22 cellular contexts compared by ENCODE assay signal in genomic region chr2:34549710-34550345, GRCh38.
A peak's percentile ranks its signal among the peaks of the same experiment; 100 is the strongest.
DNase-seq lines count a peak whose midpoint lies in the region; ATAC-seq, FAIRE-seq and TF ChIP-seq lines count a peak whose summit lies in the region.
"Had no signal": no experiment of that assay in that cellular context is flagged by ENCODE, and none has a peak within 500 bp of the region (broad histone marks: within the 10 kb centered on the region; RNA-seq: fewer than 3 reads in every experiment).

No MANE protein-coding gene starts in this region.

- H3K23me2 ChIP-seq in H1 (ENCODE audit: low read depth, low read length) = no peaks in the 10 kb centered on the region

- peak overlapping the region; percentile 69 for H3K4ac ChIP-seq in H1 (replicated peaks; ENCODE audit: insufficient read length, low read depth, low read length)

- H4K20me1 ChIP-seq in H1 (replicated peaks in 1 of 2; ENCODE audit: control insufficient read depth in 1 of 2, insufficient read depth in 2 of 2, low read length in 2 of 2) = no peaks in the 10 kb centered on the region

- no peak overlapping the region for H3K27ac ChIP-seq in RWPE1
- H3K27ac ChIP-seq in H1 (ENCODE audit: low read depth, low read length) = no peak overlapping the region
- peak overlapping the region; percentile 44 for H3K27ac ChIP-seq in foreskin keratinocyte
- H3K27ac ChIP-seq: C4-2B, GM23248 had no signal

- no peaks in the 10 kb centered on the region for H3K4me1 ChIP-seq in H1 (replicated peaks in 1 of 4; ENCODE audit: control insufficient read depth in 3 of 4, insufficient read depth in 4 of 4, low read length in 3 of 4)
- peaks cover 23% of the 10 kb centered on the region for H3K4me1 ChIP-seq in foreskin keratinocyte
- H3K4me1 ChIP-seq: Caco-2 had no signal

- H3K4me3 ChIP-seq in H1 (ENCODE audit: extremely low read depth in 1 of 4, insufficient read depth in 2 of 4, low read depth in 3 of 4, low read length in 4 of 4) = no peak overlapping the region
- H3K4me3 ChIP-seq: GM23248, K562 had no signal

- DNase-seq in HPDE6-E6E7 (ENCODE audit: extremely low spot score) (peak; percentile 53), RWPE1 (ENCODE audit: low spot score) (peak; percentile 67), H1 (ENCODE audit: low read depth in 1 of 2, low spot score in 2 of 2) (no peak), foreskin keratinocyte (peak; percentile 89 to 96)
- DNase-seq: AML-193; Caco-2; CD4-positive, alpha-beta T cell; GDM1; GM23248; HFFc6; IMR-90 had no signal

- no peak overlapping the region for H3K4me2 ChIP-seq in H1 (ENCODE audit: insufficient read depth in 1 of 2, low read depth in 2 of 2, low read length in 2 of 2)

- H2BK12ac ChIP-seq in H1 (ENCODE audit: low read depth, low read length) = no peak overlapping the region

- no peak overlapping the region for H3K18ac ChIP-seq in H1 (ENCODE audit: extremely low read depth, low read length)

- no peak overlapping the region for H3K23ac ChIP-seq in H1 (ENCODE audit: insufficient read length)

- no peaks in the 10 kb centered on the region for H3K36me3 ChIP-seq in H1 (ENCODE audit: control insufficient read depth in 2 of 4, insufficient read depth in 4 of 4, low read length in 3 of 4)

- H3K27me3 ChIP-seq in H1 (replicated peaks in 1 of 4; ENCODE audit: control insufficient read depth in 3 of 4, extremely low read depth in 1 of 4, insufficient read depth in 3 of 4, low read length in 3 of 4) (no peaks in the 10 kb centered on the region), foreskin keratinocyte (no peaks in the 10 kb centered on the region)

- no peak overlapping the region for H3K14ac ChIP-seq in H1 (ENCODE audit: insufficient read length)

- H3K56ac ChIP-seq in H1 (replicated peaks; ENCODE audit: insufficient read length, low read depth, low read length) = no peak overlapping the region

- no peak overlapping the region for H2BK120ac ChIP-seq in H1 (replicated peaks; ENCODE audit: low read depth, low read length)

- no peaks in the 10 kb centered on the region for H3K79me1 ChIP-seq in H1 (ENCODE audit: low read depth, low read length)

- H2BK20ac ChIP-seq in H1 (ENCODE audit: low read length) = no peak overlapping the region

- no peak for TF ChIP-seq RAD21 in H1 (IDR thresholded peaks at IDR 0.05 in 1 of 2, conservative IDR thresholded peaks at IDR 0.05 in 1 of 2; ENCODE audit: low read depth in 2 of 2, low read length in 2 of 2)

- ATAC-seq in foreskin keratinocyte = peak; percentile 98
- ATAC-seq in GM19463 (IDR thresholded peaks at IDR 0.05; ENCODE audit: unreplicated experiment) = no peak
- no peak for ATAC-seq in HG03175 (IDR thresholded peaks at IDR 0.05; ENCODE audit: unreplicated experiment)
- ATAC-seq in HG02973 (IDR thresholded peaks at IDR 0.05; ENCODE audit: unreplicated experiment) = no peak
- ATAC-seq in GM21360 (IDR thresholded peaks at IDR 0.05; ENCODE audit: unreplicated experiment) = no peak
- ATAC-seq: HCT116, K562 had no signal

- TF ChIP-seq POLR2A in H1 (IDR thresholded peaks at IDR 0.05; ENCODE audit: control extremely low read depth in 1 of 2, low read depth in 2 of 2, low read length in 2 of 2) = no peak

- no peak overlapping the region for H2BK5ac ChIP-seq in H1 (ENCODE audit: low read depth, low read length)

- WGBS in H1 (ENCODE audit: extremely low coverage in 1 of 2, insufficient coverage in 1 of 2, insufficient read length in 1 of 2, insufficient replicate concordance in 2 of 2, low coverage in 1 of 2, low lambda C conversion rate in 2 of 2, missing lambda C conversion rate in 1 of 2), 2 experiments = 97% methylated on average over 3 of the region's 3 CpGs; no CpG with 5 or more reads in 1 of the 2 experiments

- no peak overlapping the region for H2AK5ac ChIP-seq in H1 (ENCODE audit: low read depth, low read length)

- H4K5ac ChIP-seq in H1 (ENCODE audit: insufficient read length, low read depth, low read length) = no peak overlapping the region

- no peak overlapping the region for H3K9ac ChIP-seq in H1 (replicated peaks in 1 of 4; ENCODE audit: extremely low read depth in 1 of 4, low read depth in 3 of 4, low read length in 3 of 4)
- H3K9ac ChIP-seq: GM23248 had no signal

- no peak for FAIRE-seq in H1 (lab: Jason Lieb, UNC)
- FAIRE-seq: D721Med, GM12892, GM18507, H54, K562 had no signal

- POLR2A ChIA-PET in RWPE1 (lab: Yijun Ruan, JAX; ENCODE audit: low non-redundant PET) = no interaction called here
- POLR2A ChIA-PET in H1 (lab: Charles Lee; ENCODE audit: partially characterized antibody) = no interaction called here

- no peak for TF ChIP-seq EP300 in H1 (IDR thresholded peaks at IDR 0.05; ENCODE audit: borderline replicate concordance in 1 of 2, low read depth in 2 of 2, low read length in 2 of 2)

- H4K8ac ChIP-seq in H1 (ENCODE audit: extremely low read depth, insufficient read depth, low read length) = no peak overlapping the region

- H4K91ac ChIP-seq in H1 (replicated peaks; ENCODE audit: insufficient read length, low read length) = no peak overlapping the region

- CTCF ChIA-PET in RWPE1 (lab: Yijun Ruan, JAX) (no interaction called here), H1 (lab: Charles Lee; ENCODE audit: partially characterized antibody) (no interaction called here)

- no peak for TF ChIP-seq CTCF in RWPE1 (conservative IDR thresholded peaks at IDR 0.05; ENCODE audit: low read depth)
- TF ChIP-seq CTCF in H1 (IDR thresholded peaks at IDR 0.05; ENCODE audit: control extremely low read depth in 1 of 3, insufficient read depth in 1 of 3, low read depth in 1 of 3, low read length in 3 of 3) = no peak
- no peak for TF ChIP-seq CTCF in foreskin keratinocyte (conservative IDR thresholded peaks at IDR 0.05)

- H3K9me3 ChIP-seq in H1 (ENCODE audit: insufficient read depth in 2 of 2, low read depth in 1 of 2, low read length in 1 of 2) = no peaks in the 10 kb centered on the region; a peak in 1 of 4 replicates
- H3K9me3 ChIP-seq: Caco-2 had no signal

- H2AFZ ChIP-seq in H1 (ENCODE audit: low read length) = no peak overlapping the region
- H2AFZ ChIP-seq: GM23248 had no signal

- no peaks in the 10 kb centered on the region for H3K79me2 ChIP-seq in H1 (ENCODE audit: control insufficient read depth in 1 of 2, insufficient read depth in 2 of 2, low read length in 2 of 2)

- no peak overlapping the region for H2BK15ac ChIP-seq in H1 (ENCODE audit: low read length)

TF ChIP-seq in H1, 55 proteins besides CTCF, POLR2A, EP300 and RAD21:
- TF ChIP-seq JUN (IDR thresholded peaks at IDR 0.05; ENCODE audit: low read depth, low read length) (no peak), TEAD4 (IDR thresholded peaks at IDR 0.05; ENCODE audit: low read depth, low read length) (no peak), NRF1 (IDR thresholded peaks at IDR 0.05; ENCODE audit: low read depth, low read length) (no peak), SUZ12 (IDR thresholded peaks at IDR 0.05; ENCODE audit: low read length) (no peak), TCF12 (IDR thresholded peaks at IDR 0.05; ENCODE audit: low read depth, low read length) (no peak), HDAC2 (IDR thresholded peaks at IDR 0.05; ENCODE audit: borderline replicate concordance in 1 of 2, low read depth in 2 of 2, low read length in 2 of 2) (no peak), SRF (IDR thresholded peaks at IDR 0.05; ENCODE audit: low read depth, low read length) (no peak), POU5F1 (IDR thresholded peaks at IDR 0.05; ENCODE audit: low read depth, low read length) (no peak), EGR1 (IDR thresholded peaks at IDR 0.05; ENCODE audit: borderline replicate concordance, low read depth, low read length) (no peak), EZH2 (IDR thresholded peaks at IDR 0.05; ENCODE audit: low read depth, low read length, severe bottlenecking) (no peak), KDM4A (IDR thresholded peaks at IDR 0.05; ENCODE audit: low read depth, low read length, severe bottlenecking) (no peak)

Comparison
In these comparisons a context has a peak if more than half of its experiments do, and no peak if none do; other contexts are left out.
1. DNase-seq: peak in HPDE6-E6E7 (single experiment), RWPE1 (single experiment) and foreskin keratinocyte (2 of 2); none in H1 (0 of 2).